Comparison of ENCODE assay signal across 8 cellular contexts in the genomic region with DNA sequence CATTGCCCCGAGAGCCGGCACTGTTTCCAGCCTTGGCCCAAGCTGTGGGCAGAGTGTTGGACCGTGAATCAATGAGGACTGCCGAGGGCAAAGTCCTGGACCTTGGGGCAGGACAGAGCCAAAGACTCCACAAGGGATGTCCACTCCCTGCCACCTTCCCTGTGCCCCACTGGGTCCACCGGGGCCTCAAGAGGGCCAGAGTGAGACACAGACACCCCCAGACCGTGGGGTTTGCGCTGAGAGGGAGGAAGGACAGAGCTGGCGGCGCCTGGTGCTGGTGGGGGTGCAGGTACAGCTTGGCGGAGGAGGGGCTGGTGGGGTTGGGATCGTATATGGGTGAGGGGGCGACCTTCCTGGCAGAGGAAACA. TPM values are rescaled to one million over a fixed set of nuclear protein-coding genes. Genes with fewer than 3 reads are reported as not detected.
DNase-seq lines count a peak whose midpoint lies in the region; ATAC-seq and TF ChIP-seq lines count a peak whose summit lies in the region.

No MANE protein-coding gene starts in this region.

- no peaks in the 10 kb centered on the region for H3K27me3 ChIP-seq in A673 (replicated peaks; ENCODE audit: insufficient read depth, low read depth, low read length, poor library complexity)
- no peaks in the 10 kb centered on the region for H3K27me3 ChIP-seq in muscle layer of duodenum (ENCODE audit: low read depth, low read length)

- no TSS peak for BruUV-seq in A673 (replicated peaks; lab: Mats Ljungman, UMichigan)

- TF ChIP-seq CTCF in A673 (conservative IDR thresholded peaks at IDR 0.05; ENCODE audit: low read depth, low read length), result no peak

- no peak for DNase-seq in A673 (ENCODE audit: low spot score)
- DNase-seq in HUDEP-2 (lab: John Stamatoyannopoulos, UW; ENCODE audit: unreplicated experiment in 76 of 76), result no peak
- no peak for DNase-seq in NCI-H2171 treated with DMSO at 0.1 percent for 48 hours (lab: John Stamatoyannopoulos, UW)
- DNase-seq in NCI-H187 (lab: John Stamatoyannopoulos, UW), result no peak

- CTCF ChIA-PET in A673 (lab: Charles Lee), result interaction anchor here (0.6 kb wide), 1 partner anchor 161 kb away, joined by 9 read pairs; no protein-coding TSS in a partner anchor

- no peaks in the 10 kb centered on the region for H3K27me3 Mint-ChIP-seq in dendritic cell treated with granulocyte-macrophage colony-stimulating factor and Interleukin-4, amounts not matched to agents 40 ng/mL and 50 ng/mL, for 4 days

- H3K9me3 Mint-ChIP-seq in dendritic cell treated with granulocyte-macrophage colony-stimulating factor and Interleukin-4, amounts not matched to agents 40 ng/mL and 50 ng/mL, for 4 days, result no peaks in the 10 kb centered on the region

- H3K27ac Mint-ChIP-seq in dendritic cell treated with granulocyte-macrophage colony-stimulating factor and Interleukin-4, amounts not matched to agents 40 ng/mL and 50 ng/mL, for 4 days, result peak overlapping the region; percentile 71

- H3K36me3 ChIP-seq in A673 (ENCODE audit: insufficient read depth, low read length, poor library complexity, severe bottlenecking) (no peaks in the 10 kb centered on the region), KOPT-K1 (ENCODE audit: insufficient read depth, low read length) (no peaks in the 10 kb centered on the region), muscle layer of duodenum (ENCODE audit: control insufficient read depth in 1 of 2, insufficient read depth in 2 of 2, low read length in 2 of 2) (peaks cover 0 to 3% of the 10 kb centered on the region in 2 donors)

- H3K4me1 Mint-ChIP-seq in dendritic cell treated with granulocyte-macrophage colony-stimulating factor and Interleukin-4, amounts not matched to agents 40 ng/mL and 50 ng/mL, for 4 days (ENCODE audit: low read depth), result peaks cover 64% of the 10 kb centered on the region

- no peak overlapping the region for H3K27ac ChIP-seq in A673 (ENCODE audit: low read depth, low read length, poor library complexity, severe bottlenecking)
- H3K27ac ChIP-seq in KOPT-K1 (ENCODE audit: low read depth, low read length, poor library complexity, severe bottlenecking), result peak overlapping the region; percentile 32
- peak overlapping the region; percentile 53 for H3K27ac ChIP-seq in muscle layer of duodenum (ENCODE audit: low read length)

- peak overlapping the region; percentile 74 for H3K4me3 Mint-ChIP-seq in dendritic cell treated with granulocyte-macrophage colony-stimulating factor and Interleukin-4, amounts not matched to agents 40 ng/mL and 50 ng/mL, for 4 days

- intact Hi-C loops in A673 (cut with micrococcal nuclease; ENCODE audit: unreplicated experiment), result no loop called here
- intact Hi-C loops in dendritic cell treated with granulocyte-macrophage colony-stimulating factor and Interleukin-4, amounts not matched to agents 40 ng/mL and 50 ng/mL, for 4 days (cut with micrococcal nuclease), result no loop called here

- H3K4me3 ChIP-seq in A673 (ENCODE audit: low read depth, low read length, poor library complexity, severe bottlenecking), result peak overlapping the region; percentile 61
- peak overlapping the region; percentile 62 to 80 for H3K4me3 ChIP-seq in muscle layer of duodenum (ENCODE audit: low read depth in 1 of 2, low read length in 2 of 2)

- H3K4me1 ChIP-seq in A673 (ENCODE audit: insufficient read depth, low read length, poor library complexity, severe bottlenecking) (peaks cover 6% of the 10 kb centered on the region), muscle layer of duodenum (ENCODE audit: control insufficient read depth in 1 of 2, insufficient read depth in 2 of 2, low read length in 2 of 2) (peaks cover 0 to 15% of the 10 kb centered on the region in 2 donors)

- POLR2A ChIA-PET in A673 (lab: Charles Lee; ENCODE audit: low non-redundant PET), result no interaction called here

- H3K36me3 Mint-ChIP-seq in dendritic cell treated with granulocyte-macrophage colony-stimulating factor and Interleukin-4, amounts not matched to agents 40 ng/mL and 50 ng/mL, for 4 days (ENCODE audit: low read depth), result peaks cover 32% of the 10 kb centered on the region

- no peak for ATAC-seq in HG02884 (IDR thresholded peaks at IDR 0.05; ENCODE audit: unreplicated experiment)

- H3K9me3 ChIP-seq in A673 (ENCODE audit: low read depth, low read length, poor library complexity, severe bottlenecking) (no peaks in the 10 kb centered on the region), KOPT-K1 (ENCODE audit: insufficient read depth, low read length, poor library complexity, severe bottlenecking) (no peaks in the 10 kb centered on the region), muscle layer of duodenum (ENCODE audit: control insufficient read depth in 1 of 2, low read length in 2 of 2) (no peaks in the 10 kb centered on the region)

RNA-seq across cellular contexts. Expression of a gene that starts 11.8 kb away (rescaled TPM):
- total RNA-seq in A673 (2021), result 5.1 and 7.9 TPM in 2 replicates

RNA-seq across cellular contexts. Expression of a gene that starts 22.6 kb away (rescaled TPM):
- total RNA-seq in A673 (2021), result not detected in 2 replicates

RNA-seq across cellular contexts. Expression of a gene that starts 43.6 kb away (rescaled TPM):
- 38.1 and 41.9 TPM in 2 replicates for total RNA-seq in A673 (2021)
